Comparison of ENCODE assay signal across 8 cellular contexts in genomic region chr1:18901952-18902522, GRCh38. TPM values are rescaled to one million over a fixed set of nuclear protein-coding genes. Genes with fewer than 3 reads are reported as not detected.
DNase-seq lines count a peak whose midpoint lies in the region; ATAC-seq and TF ChIP-seq lines count a peak whose summit lies in the region.

No MANE protein-coding gene starts in this region.

- peaks cover 21% of the 10 kb centered on the region; the same call in 1 of the 2 replicates for H4K20me1 ChIP-seq in BLaER1
- no peaks in the 10 kb centered on the region for H4K20me1 ChIP-seq in neural cell (ENCODE audit: insufficient read depth)

- H3K36me3 ChIP-seq in BLaER1 (peaks cover 18% of the 10 kb centered on the region), neural cell (ENCODE audit: insufficient read depth, low read length) (no peaks in the 10 kb centered on the region)

- ATAC-seq in GM21619 (IDR thresholded peaks at IDR 0.05; ENCODE audit: unreplicated experiment) = peak; percentile 5
- ATAC-seq in HG02840 (IDR thresholded peaks at IDR 0.05; ENCODE audit: low FRiP score, unreplicated experiment) = no peak
- ATAC-seq in HG02610 (IDR thresholded peaks at IDR 0.05; ENCODE audit: unreplicated experiment) = no peak

- no peak for TF ChIP-seq EP300 in neural cell (conservative IDR thresholded peaks at IDR 0.05; ENCODE audit: poor library complexity, severe bottlenecking)

- H2AFZ ChIP-seq in neural cell (ENCODE audit: low read depth, low read length) = peak overlapping the region; percentile 34

- peak overlapping the region; percentile 95 for H3K4me3 ChIP-seq in BLaER1
- peak overlapping the region; percentile 86 for H3K4me3 ChIP-seq in neural cell (ENCODE audit: low read length)

- H3K9ac ChIP-seq in BLaER1 (peak overlapping the region; percentile 97), neural cell (ENCODE audit: low read length) (peak overlapping the region; percentile 74)

- TF ChIP-seq CTCF in RWPE1 (conservative IDR thresholded peaks at IDR 0.05; ENCODE audit: low read depth) (no peak), neural cell (IDR thresholded peaks at IDR 0.05; ENCODE audit: poor library complexity, severe bottlenecking) (no peak)

- H3K4me1 ChIP-seq in BLaER1 = peaks cover 76% of the 10 kb centered on the region

- POLR2A ChIA-PET in RWPE1 (lab: Yijun Ruan, JAX; ENCODE audit: low non-redundant PET) = interaction anchor here (0.5 to 1.6 kb wide), 4 partner anchors 16 to 195 kb away, joined by 3 to 8 read pairs (median 4); no protein-coding TSS in a partner anchor

- peak overlapping the region; percentile 99 for H3K27ac ChIP-seq in BLaER1
- H3K27ac ChIP-seq in RWPE1 = peak overlapping the region; percentile 89
- H3K27ac ChIP-seq in epithelial cell of prostate = peak overlapping the region; percentile 74
- H3K27ac ChIP-seq in neural cell (ENCODE audit: low read length) = peak overlapping the region; percentile 68

- DNase-seq in RWPE1 (ENCODE audit: low spot score) (peak; percentile 36), epithelial cell of prostate (ENCODE audit: low read depth, low spot score) (no peak), NCI-H1048 (lab: John Stamatoyannopoulos, UW) (no peak)

- no peaks in the 10 kb centered on the region for H3K27me3 ChIP-seq in BLaER1
- H3K27me3 ChIP-seq in neural cell (ENCODE audit: insufficient read depth, low read depth, low read length) = no peaks in the 10 kb centered on the region

- H3K9me3 ChIP-seq in BLaER1 (no peaks in the 10 kb centered on the region), neural cell (ENCODE audit: low read length) (no peaks in the 10 kb centered on the region)

- H3K79me2 ChIP-seq in neural cell (replicated peaks; ENCODE audit: insufficient read depth, low read length) = no peaks in the 10 kb centered on the region

- H3K4me2 ChIP-seq in BLaER1 (peak overlapping the region; percentile 99), neural cell (ENCODE audit: low read length) (peak overlapping the region; percentile 74)

- H3K9me2 ChIP-seq in neural cell (ENCODE audit: insufficient read depth, low read length) = no peaks in the 10 kb centered on the region

- H3F3A ChIP-seq in neural cell (ENCODE audit: insufficient read depth, low read length, poor library complexity, severe bottlenecking) = no peaks in the 10 kb centered on the region

- TF ChIP-seq RAD21 in neural cell (conservative IDR thresholded peaks at IDR 0.05) = no peak

- CTCF ChIA-PET in RWPE1 (lab: Yijun Ruan, JAX) = interaction anchor here (0.7 to 2.0 kb wide), 3 partner anchors 11 to 131 kb away, joined by 3 to 9 read pairs (median 4); no protein-coding TSS in a partner anchor

TF ChIP-seq in neural cell, 6 proteins besides CTCF, POLR2A, EP300 and RAD21:
- TF ChIP-seq SMC3 (conservative IDR thresholded peaks at IDR 0.05; ENCODE audit: poor library complexity) = peak; percentile 13
- TF ChIP-seq REST (IDR thresholded peaks at IDR 0.05; ENCODE audit: borderline replicate concordance) = no peak
- no peak for TF ChIP-seq POLR2AphosphoS5 (IDR thresholded peaks at IDR 0.05)
- no peak for TF ChIP-seq TAF1 (IDR thresholded peaks at IDR 0.05; ENCODE audit: low read depth)

RNA-seq across cellular contexts. Expression of gene ALDH4A1, which starts 0.3 kb away (rescaled TPM):
- 8.1 and 11.0 TPM in 2 replicates for polyA plus RNA-seq in neural cell
- 9.0 and 12.9 TPM in 2 replicates for polyA minus RNA-seq in neural cell

RNA-seq across cellular contexts. Expression of gene TAS1R2, which starts 42.6 kb away (rescaled TPM):
- not detected in 2 replicates for polyA plus RNA-seq in neural cell
- polyA minus RNA-seq in neural cell = not detected in 2 replicates

RNA-seq across cellular contexts. Expression of gene IFFO2, which starts 54.4 kb away (rescaled TPM):
- polyA plus RNA-seq in neural cell = 2.6 and 4.6 TPM in 2 replicates
- 8.9 and 10.2 TPM in 2 replicates for polyA minus RNA-seq in neural cell
